In the genomic region with DNA sequence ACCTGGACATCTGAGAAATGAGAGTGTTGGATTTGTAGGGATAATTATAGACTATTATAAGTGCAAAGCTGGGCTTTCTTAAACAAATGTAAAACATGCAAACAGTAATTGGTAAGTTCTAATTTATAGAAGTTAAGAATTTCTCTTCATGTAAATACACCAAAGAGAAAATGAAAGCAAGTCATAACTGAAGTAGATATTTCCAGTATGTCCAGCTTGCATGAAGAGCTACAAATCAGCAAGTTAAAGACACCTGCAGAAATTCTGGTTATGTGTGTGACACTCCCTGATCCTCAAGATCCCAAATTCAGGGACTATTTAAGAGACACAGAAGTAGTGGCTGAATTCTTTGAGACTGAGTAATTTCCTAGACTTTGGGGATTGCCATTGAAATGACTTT, we compare ENCODE assay signal across 15 cellular contexts.
A peak's percentile ranks its signal among the peaks of the same experiment; 100 is the strongest.
DNase-seq lines count a peak whose midpoint lies in the region; ATAC-seq and TF ChIP-seq lines count a peak whose summit lies in the region.
"Had no signal": no experiment of that assay in that cellular context is flagged by ENCODE, and none has a peak within 500 bp of the region (broad histone marks: within the 10 kb centered on the region; RNA-seq: fewer than 3 reads in every experiment).

No MANE protein-coding gene starts in this region.

- no peak overlapping the region for H3K4me3 ChIP-seq in hepatocyte

- H3K9me3 Mint-ChIP-seq in activated CD4-positive, alpha-beta T cell treated with anti-CD3 and anti-CD28 coated beads, Interleukin-2, amount 10 ng/mL, durations not matched to agents 24 days and 14 days, result peaks cover 3% of the 10 kb centered on the region
- H3K9me3 Mint-ChIP-seq in effector memory CD8-positive, alpha-beta T cell, result no peaks in the 10 kb centered on the region

- H3K27ac Mint-ChIP-seq in activated CD4-positive, alpha-beta T cell treated with anti-CD3 and anti-CD28 coated beads, Interleukin-2, amount 10 ng/mL, durations not matched to agents 24 days and 14 days, result no peak overlapping the region
- H3K27ac Mint-ChIP-seq in effector memory CD8-positive, alpha-beta T cell, result no peak overlapping the region
- H3K27ac Mint-ChIP-seq: activated CD8-positive, alpha-beta memory T cell treated with anti-CD3 and anti-CD28 coated beads, Interleukin-2, amount 10 ng/mL, durations not matched to agents 7 days and 5 days had no signal

- no peaks in the 10 kb centered on the region for H4K20me1 ChIP-seq in hepatocyte (ENCODE audit: insufficient read depth, poor library complexity, severe bottlenecking)

- no peaks in the 10 kb centered on the region for H3K36me3 Mint-ChIP-seq in activated CD4-positive, alpha-beta T cell treated with anti-CD3 and anti-CD28 coated beads, Interleukin-2, amount 10 ng/mL, durations not matched to agents 24 days and 14 days (ENCODE audit: low read depth)
- no peaks in the 10 kb centered on the region for H3K36me3 Mint-ChIP-seq in effector memory CD8-positive, alpha-beta T cell (ENCODE audit: insufficient read depth)

- no peaks in the 10 kb centered on the region for H3K4me1 ChIP-seq in hepatocyte (ENCODE audit: insufficient read depth)
- H3K4me1 ChIP-seq: Caco-2 had no signal

- H3K9me3 ChIP-seq in hepatocyte (ENCODE audit: low read depth), result no peaks in the 10 kb centered on the region
- H3K9me3 ChIP-seq: Caco-2 had no signal

- peaks cover 7% of the 10 kb centered on the region for H3K27me3 ChIP-seq in hepatocyte

- intact Hi-C loops in activated CD4-positive, alpha-beta T cell treated with anti-CD3 and anti-CD28 coated beads, Interleukin-2, amount 10 ng/mL, durations not matched to agents 24 days and 14 days (cut with micrococcal nuclease), result no loop called here

- H3K4me2 ChIP-seq in hepatocyte, result no peak overlapping the region

- TF ChIP-seq CTCF in hepatocyte (IDR thresholded peaks at IDR 0.05; ENCODE audit: poor library complexity), result no peak

- H3K4me3 Mint-ChIP-seq in activated CD4-positive, alpha-beta T cell treated with anti-CD3 and anti-CD28 coated beads, Interleukin-2, amount 10 ng/mL, durations not matched to agents 24 days and 14 days, result no peak overlapping the region
- peak overlapping the region in 1 of 2 donors; percentile 14 for H3K4me3 Mint-ChIP-seq in effector memory CD8-positive, alpha-beta T cell
- H3K4me3 Mint-ChIP-seq: activated CD8-positive, alpha-beta memory T cell treated with anti-CD3 and anti-CD28 coated beads, Interleukin-2, amount 10 ng/mL, durations not matched to agents 7 days and 5 days had no signal

- peak; percentile 34 for DNase-seq in activated CD4-positive, alpha-beta T cell treated with anti-CD3 and anti-CD28 coated beads, Interleukin-2, amount 10 ng/mL, durations not matched to agents 24 days and 14 days
- DNase-seq in activated CD4-positive, alpha-beta T cell treated with anti-CD3 and anti-CD28 coated beads for 1 hour, result no peak
- DNase-seq in EL (no peak), hepatocyte (ENCODE audit: low spot score) (no peak), amniotic stem cell (lab: John Stamatoyannopoulos, UW) (no peak)
- DNase-seq in effector memory CD8-positive, alpha-beta T cell, result no peak
- DNase-seq: activated CD8-positive, alpha-beta memory T cell treated with anti-CD3 and anti-CD28 coated beads, Interleukin-2, amount 10 ng/mL, durations not matched to agents 7 days and 5 days; Caco-2; H7; mesenchymal stem cell; NCI-H524; small intestine had no signal

- H3K27me3 Mint-ChIP-seq in activated CD4-positive, alpha-beta T cell treated with anti-CD3 and anti-CD28 coated beads, Interleukin-2, amount 10 ng/mL, durations not matched to agents 24 days and 14 days, result no peaks in the 10 kb centered on the region
- H3K27me3 Mint-ChIP-seq in effector memory CD8-positive, alpha-beta T cell, result no peaks in the 10 kb centered on the region

- no peaks in the 10 kb centered on the region for H3K36me3 ChIP-seq in hepatocyte (replicated peaks; ENCODE audit: insufficient read depth, low read depth)

- H3K4me1 Mint-ChIP-seq in activated CD4-positive, alpha-beta T cell treated with anti-CD3 and anti-CD28 coated beads, Interleukin-2, amount 10 ng/mL, durations not matched to agents 24 days and 14 days, result peaks cover 24% of the 10 kb centered on the region
- peaks cover 45 to 49% of the 10 kb centered on the region in 2 donors for H3K4me1 Mint-ChIP-seq in effector memory CD8-positive, alpha-beta T cell (ENCODE audit: low read depth in 2 of 2)

- no peak overlapping the region for H2AFZ ChIP-seq in hepatocyte

- no peak overlapping the region for H3K27ac ChIP-seq in hepatocyte
- H3K27ac ChIP-seq: 22Rv1 had no signal

- peak; percentile 48 for ATAC-seq in HG02588 (IDR thresholded peaks at IDR 0.05; ENCODE audit: unreplicated experiment)
- peak; percentile 65 for ATAC-seq in HG03354 (IDR thresholded peaks at IDR 0.05; ENCODE audit: poor library complexity, severe bottlenecking, unreplicated experiment)
- no peak for ATAC-seq in effector memory CD8-positive, alpha-beta T cell (replicated peaks)
- ATAC-seq: activated CD8-positive, alpha-beta memory T cell treated with anti-CD3 and anti-CD28 coated beads, Interleukin-2, amount 10 ng/mL, durations not matched to agents 7 days and 5 days had no signal

- no peaks in the 10 kb centered on the region for H3K9me2 ChIP-seq in hepatocyte (replicated peaks; ENCODE audit: insufficient read depth)

- H3K79me2 ChIP-seq in hepatocyte, result no peaks in the 10 kb centered on the region
